1 cellular context compared by ENCODE assay signal in the genomic region with DNA sequence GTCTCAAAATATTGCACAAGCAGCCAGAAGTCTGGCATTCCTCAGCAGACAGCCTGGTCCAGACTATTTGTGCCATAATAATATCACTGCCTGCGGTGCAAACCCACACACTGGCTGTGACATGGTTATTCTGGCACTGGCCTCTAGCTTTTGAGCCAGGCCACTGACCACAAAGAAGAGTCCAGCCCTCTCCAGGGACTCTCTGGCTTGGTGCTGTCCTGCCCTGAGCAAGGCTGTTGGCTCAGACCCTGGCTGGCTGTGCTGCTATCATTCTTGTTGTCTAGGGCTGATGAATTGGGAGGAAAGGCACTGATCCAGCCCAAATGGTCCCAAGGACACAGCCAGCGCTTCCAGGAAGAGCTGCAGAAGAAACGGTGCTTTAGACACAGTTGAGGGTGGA.
TF ChIP-seq lines count a peak whose summit lies in the region.

No MANE protein-coding gene starts in this region.

TF ChIP-seq in SK-N-SH, 30 proteins besides CTCF, POLR2A, EP300 and RAD21:
- TF ChIP-seq, protein P1, sequence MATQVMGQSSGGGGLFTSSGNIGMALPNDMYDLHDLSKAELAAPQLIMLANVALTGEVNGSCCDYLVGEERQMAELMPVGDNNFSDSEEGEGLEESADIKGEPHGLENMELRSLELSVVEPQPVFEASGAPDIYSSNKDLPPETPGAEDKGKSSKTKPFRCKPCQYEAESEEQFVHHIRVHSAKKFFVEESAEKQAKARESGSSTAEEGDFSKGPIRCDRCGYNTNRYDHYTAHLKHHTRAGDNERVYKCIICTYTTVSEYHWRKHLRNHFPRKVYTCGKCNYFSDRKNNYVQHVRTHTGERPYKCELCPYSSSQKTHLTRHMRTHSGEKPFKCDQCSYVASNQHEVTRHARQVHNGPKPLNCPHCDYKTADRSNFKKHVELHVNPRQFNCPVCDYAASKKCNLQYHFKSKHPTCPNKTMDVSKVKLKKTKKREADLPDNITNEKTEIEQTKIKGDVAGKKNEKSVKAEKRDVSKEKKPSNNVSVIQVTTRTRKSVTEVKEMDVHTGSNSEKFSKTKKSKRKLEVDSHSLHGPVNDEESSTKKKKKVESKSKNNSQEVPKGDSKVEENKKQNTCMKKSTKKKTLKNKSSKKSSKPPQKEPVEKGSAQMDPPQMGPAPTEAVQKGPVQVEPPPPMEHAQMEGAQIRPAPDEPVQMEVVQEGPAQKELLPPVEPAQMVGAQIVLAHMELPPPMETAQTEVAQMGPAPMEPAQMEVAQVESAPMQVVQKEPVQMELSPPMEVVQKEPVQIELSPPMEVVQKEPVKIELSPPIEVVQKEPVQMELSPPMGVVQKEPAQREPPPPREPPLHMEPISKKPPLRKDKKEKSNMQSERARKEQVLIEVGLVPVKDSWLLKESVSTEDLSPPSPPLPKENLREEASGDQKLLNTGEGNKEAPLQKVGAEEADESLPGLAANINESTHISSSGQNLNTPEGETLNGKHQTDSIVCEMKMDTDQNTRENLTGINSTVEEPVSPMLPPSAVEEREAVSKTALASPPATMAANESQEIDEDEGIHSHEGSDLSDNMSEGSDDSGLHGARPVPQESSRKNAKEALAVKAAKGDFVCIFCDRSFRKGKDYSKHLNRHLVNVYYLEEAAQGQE (IDR thresholded peaks at IDR 0.05; ENCODE audit: low read depth, low read length): no peak
- TF ChIP-seq YY1 (IDR thresholded peaks at IDR 0.05; ENCODE audit: low read depth) (no peak), PBX3 (IDR thresholded peaks at IDR 0.05) (no peak), JUND (IDR thresholded peaks at IDR 0.05) (no peak), POLR2AphosphoS5 (IDR thresholded peaks at IDR 0.05; ENCODE audit: low read depth, low read length) (no peak), RFX5 (IDR thresholded peaks at IDR 0.05; ENCODE audit: low read length) (no peak), FOSL2 (IDR thresholded peaks at IDR 0.05; ENCODE audit: borderline replicate concordance, low read depth) (no peak)
- TF ChIP-seq, protein P2, sequence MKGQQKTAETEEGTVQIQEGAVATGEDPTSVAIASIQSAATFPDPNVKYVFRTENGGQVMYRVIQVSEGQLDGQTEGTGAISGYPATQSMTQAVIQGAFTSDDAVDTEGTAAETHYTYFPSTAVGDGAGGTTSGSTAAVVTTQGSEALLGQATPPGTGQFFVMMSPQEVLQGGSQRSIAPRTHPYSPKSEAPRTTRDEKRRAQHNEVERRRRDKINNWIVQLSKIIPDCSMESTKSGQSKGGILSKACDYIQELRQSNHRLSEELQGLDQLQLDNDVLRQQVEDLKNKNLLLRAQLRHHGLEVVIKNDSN (IDR thresholded peaks at IDR 0.05; ENCODE audit: borderline replicate concordance, low read depth): no peak
